ENCODE assay signal across 11 cellular contexts in the genomic region with DNA sequence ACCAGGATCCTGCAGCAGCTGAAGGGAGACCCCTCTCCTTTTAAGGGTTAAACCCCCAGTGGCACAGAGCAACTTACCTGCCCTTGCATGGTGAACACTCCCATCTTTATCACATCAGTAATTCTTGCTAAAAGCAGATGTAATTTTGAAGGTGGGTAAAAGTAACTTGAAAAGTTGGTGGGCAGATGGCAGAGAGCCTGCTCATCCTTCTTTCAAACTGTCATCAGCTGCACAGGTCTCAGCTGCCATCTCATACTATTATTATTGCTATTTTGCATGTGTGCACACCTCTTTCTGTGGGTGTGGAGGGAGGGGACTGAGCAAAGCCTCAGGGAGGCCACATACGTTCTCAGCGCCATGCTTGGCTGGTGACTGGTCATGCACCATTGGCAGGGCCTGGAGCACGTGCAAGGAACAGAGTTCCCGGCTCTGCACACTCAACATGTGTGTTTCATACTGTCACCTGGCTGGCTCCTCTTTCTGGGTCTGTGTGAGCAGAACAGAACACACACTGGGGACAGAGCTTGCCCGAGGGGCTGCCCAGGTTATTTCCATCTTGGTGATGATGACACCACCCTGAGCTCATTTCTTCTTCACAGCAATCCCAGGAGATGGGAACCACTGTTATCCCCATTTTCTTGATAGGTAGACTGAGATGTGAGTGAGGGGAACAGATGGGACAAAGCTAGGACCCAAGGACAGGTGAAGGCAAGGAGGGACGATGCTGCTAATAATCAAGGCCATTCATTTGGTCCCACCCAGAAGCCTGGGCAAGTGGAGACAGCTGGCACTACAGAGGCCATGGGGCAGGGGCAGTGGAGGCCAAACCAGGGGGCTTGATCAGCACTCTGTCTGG.
A peak's percentile ranks its signal among the peaks of the same experiment; 100 is the strongest.
DNase-seq lines count a peak whose midpoint lies in the region; ATAC-seq and TF ChIP-seq lines count a peak whose summit lies in the region.
"Had no signal": no experiment of that assay in that cellular context is flagged by ENCODE, and none has a peak within 500 bp of the region (broad histone marks: within the 10 kb centered on the region; RNA-seq: fewer than 3 reads in every experiment).

No MANE protein-coding gene starts in this region.

- no peak for TF ChIP-seq CTCF in osteocyte (IDR thresholded peaks at IDR 0.05)

- H3K4me3 Mint-ChIP-seq in memory B cell (peak overlapping the region; percentile 62), osteocyte (ENCODE audit: unreplicated experiment) (no peak overlapping the region)
- H3K4me3 Mint-ChIP-seq: activated CD4-positive, alpha-beta memory T cell treated with anti-CD3 and anti-CD28 coated beads, Interleukin-2, amount 10 ng/mL, durations not matched to agents 7 days and 5 days had no signal

- ATAC-seq in GM18858 (IDR thresholded peaks at IDR 0.05; ENCODE audit: unreplicated experiment) (peak; percentile 74), GM21526 (IDR thresholded peaks at IDR 0.05; ENCODE audit: low FRiP score, unreplicated experiment) (peak; percentile 82), HG03378 (IDR thresholded peaks at IDR 0.05; ENCODE audit: unreplicated experiment) (peak; percentile 82), memory B cell (ENCODE audit: low read depth) (peak; percentile 93)

- H3K27ac Mint-ChIP-seq in memory B cell (peak overlapping the region; percentile 88), osteocyte (ENCODE audit: unreplicated experiment) (no peak overlapping the region)
- H3K27ac Mint-ChIP-seq: activated CD4-positive, alpha-beta memory T cell treated with anti-CD3 and anti-CD28 coated beads, Interleukin-2, amount 10 ng/mL, durations not matched to agents 7 days and 5 days had no signal

- DNase-seq in memory B cell (ENCODE audit: low spot score in 2 of 2) (peak; percentile 69 to 84), osteocyte (ENCODE audit: extremely low spot score, unreplicated experiment) (no peak), NCI-H146 treated with DMSO at 0.1 percent for 48 hours (lab: John Stamatoyannopoulos, UW; ENCODE audit: unreplicated experiment) (no peak), NCI-H1105 treated with DMSO at 0.1 percent for 48 hours (lab: John Stamatoyannopoulos, UW) (no peak)
- no peak for DNase-seq in stimulated activated CD4-positive, alpha-beta T cell treated with anti-CD3 and anti-CD28 coated beads, Interleukin-12 subunit alpha, Interleukin-12 subunit beta, amount 100 ng/mL, for 4 hours
- DNase-seq: activated CD4-positive, alpha-beta memory T cell treated with anti-CD3 and anti-CD28 coated beads, Interleukin-2, amount 10 ng/mL, durations not matched to agents 7 days and 5 days; NCI-H2171; small intestine had no signal

- H3K27me3 Mint-ChIP-seq in memory B cell (no peaks in the 10 kb centered on the region), osteocyte (ENCODE audit: unreplicated experiment) (peaks cover 6% of the 10 kb centered on the region)

- peaks cover 55% of the 10 kb centered on the region for H3K4me1 Mint-ChIP-seq in memory B cell
- peaks cover 8% of the 10 kb centered on the region for H3K4me1 Mint-ChIP-seq in osteocyte (ENCODE audit: unreplicated experiment)
- H3K4me1 Mint-ChIP-seq: activated CD4-positive, alpha-beta memory T cell treated with anti-CD3 and anti-CD28 coated beads, Interleukin-2, amount 10 ng/mL, durations not matched to agents 7 days and 5 days had no signal

- H3K9me3 Mint-ChIP-seq in memory B cell = no peaks in the 10 kb centered on the region
- H3K9me3 Mint-ChIP-seq in osteocyte (ENCODE audit: unreplicated experiment) = no peaks in the 10 kb centered on the region
- H3K9me3 Mint-ChIP-seq: activated CD4-positive, alpha-beta memory T cell treated with anti-CD3 and anti-CD28 coated beads, Interleukin-2, amount 10 ng/mL, durations not matched to agents 7 days and 5 days had no signal

- peaks cover 5% of the 10 kb centered on the region for H3K36me3 Mint-ChIP-seq in memory B cell
- H3K36me3 Mint-ChIP-seq in osteocyte (ENCODE audit: unreplicated experiment) = no peaks in the 10 kb centered on the region

Comparison
In these comparisons a context has a peak if more than half of its experiments do, and no peak if none do; other contexts are left out.
1. DNase-seq: peak in memory B cell (2 of 2); none in osteocyte (single experiment), NCI-H146 treated with DMSO at 0.1 percent for 48 hours (single experiment), NCI-H1105 treated with DMSO at 0.1 percent for 48 hours (single experiment) and stimulated activated CD4-positive, alpha-beta T cell treated with anti-CD3 and anti-CD28 coated beads, Interleukin-12 subunit alpha, Interleukin-12 subunit beta, amount 100 ng/mL, for 4 hours (single experiment).
2. Peak in every context shown above with its lines, with median percentiles within 50 percentile points of each other: ATAC-seq.